ENCODE assay signal across 1 cellular context in the genomic region with DNA sequence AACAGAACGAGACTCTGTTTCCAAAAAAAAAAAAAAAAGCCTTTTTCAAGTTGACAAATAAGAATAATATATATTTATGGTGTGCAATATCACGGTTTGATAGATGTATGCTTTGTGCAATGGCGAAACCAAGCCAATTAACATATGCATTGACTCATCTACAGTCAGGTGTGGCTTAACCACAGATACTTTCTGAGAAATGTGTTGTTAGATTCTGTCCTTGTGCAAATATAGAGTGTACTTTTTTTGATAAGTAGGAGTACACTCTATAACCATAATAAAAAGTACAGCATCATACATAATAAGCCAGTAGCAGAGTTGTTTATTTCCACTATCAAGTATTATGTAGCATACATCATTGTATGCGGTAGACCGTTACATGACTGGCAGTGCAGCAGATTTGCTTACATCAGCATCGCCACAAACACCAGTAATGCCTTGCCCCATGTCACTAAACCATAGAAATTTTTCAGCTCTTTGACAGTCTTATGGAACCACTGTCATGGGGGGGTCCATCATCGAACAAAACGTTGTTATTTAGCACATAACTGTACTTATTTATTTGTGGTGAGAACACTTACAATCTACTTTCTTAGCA.
TF ChIP-seq lines count a peak whose summit lies in the region.

No MANE protein-coding gene starts in this region.

TF ChIP-seq in GM12878, 131 proteins besides CTCF, POLR2A, EP300 and RAD21:
- TF ChIP-seq IRF4 (IDR thresholded peaks at IDR 0.05; ENCODE audit: low read depth, low read length) = no peak
- no peak for TF ChIP-seq TAF1 (IDR thresholded peaks at IDR 0.05; ENCODE audit: borderline replicate concordance, low read depth, low read length)
- TF ChIP-seq MTA2 (IDR thresholded peaks at IDR 0.05; ENCODE audit: low read depth) = no peak
- peak; percentile 79 for TF ChIP-seq PKNOX1 (IDR thresholded peaks at IDR 0.05)
- no peak for TF ChIP-seq GATAD2B (conservative IDR thresholded peaks at IDR 0.05; ENCODE audit: low read depth)
- no peak for TF ChIP-seq ZBED1 (IDR thresholded peaks at IDR 0.05; ENCODE audit: borderline replicate concordance)
- TF ChIP-seq ZBTB4 (CRISPR knock-in tag; IDR thresholded peaks at IDR 0.05) = no peak
- no peak for TF ChIP-seq NFXL1 (IDR thresholded peaks at IDR 0.05; ENCODE audit: borderline replicate concordance)
- no peak for TF ChIP-seq RAD51 (IDR thresholded peaks at IDR 0.05)
- no peak for TF ChIP-seq BACH1 (IDR thresholded peaks at IDR 0.05; ENCODE audit: borderline replicate concordance)
- peak; percentile 31 for TF ChIP-seq RUNX3 (IDR thresholded peaks at IDR 0.05; ENCODE audit: low read length)
- TF ChIP-seq CREM (IDR thresholded peaks at IDR 0.05; ENCODE audit: low read depth) = no peak
- no peak for TF ChIP-seq CBX5 (IDR thresholded peaks at IDR 0.05; ENCODE audit: low read depth)
- TF ChIP-seq E4F1 (IDR thresholded peaks at IDR 0.05; ENCODE audit: borderline replicate concordance, partially characterized antibody) = no peak
- no peak for TF ChIP-seq JUND (IDR thresholded peaks at IDR 0.05; ENCODE audit: low read depth, low read length)
- peak; percentile 23; the same call in 1 of the 3 replicates for TF ChIP-seq POU2F2 (IDR thresholded peaks at IDR 0.05; ENCODE audit: borderline replicate concordance, low read depth, low read length)
- no peak for TF ChIP-seq SUPT20H (IDR thresholded peaks at IDR 0.05; ENCODE audit: borderline replicate concordance, control insufficient read depth, low read depth, low read length)
- no peak for TF ChIP-seq SMARCA5 (IDR thresholded peaks at IDR 0.05)
- TF ChIP-seq BCLAF1 (IDR thresholded peaks at IDR 0.05) = no peak
- TF ChIP-seq, protein P1, sequence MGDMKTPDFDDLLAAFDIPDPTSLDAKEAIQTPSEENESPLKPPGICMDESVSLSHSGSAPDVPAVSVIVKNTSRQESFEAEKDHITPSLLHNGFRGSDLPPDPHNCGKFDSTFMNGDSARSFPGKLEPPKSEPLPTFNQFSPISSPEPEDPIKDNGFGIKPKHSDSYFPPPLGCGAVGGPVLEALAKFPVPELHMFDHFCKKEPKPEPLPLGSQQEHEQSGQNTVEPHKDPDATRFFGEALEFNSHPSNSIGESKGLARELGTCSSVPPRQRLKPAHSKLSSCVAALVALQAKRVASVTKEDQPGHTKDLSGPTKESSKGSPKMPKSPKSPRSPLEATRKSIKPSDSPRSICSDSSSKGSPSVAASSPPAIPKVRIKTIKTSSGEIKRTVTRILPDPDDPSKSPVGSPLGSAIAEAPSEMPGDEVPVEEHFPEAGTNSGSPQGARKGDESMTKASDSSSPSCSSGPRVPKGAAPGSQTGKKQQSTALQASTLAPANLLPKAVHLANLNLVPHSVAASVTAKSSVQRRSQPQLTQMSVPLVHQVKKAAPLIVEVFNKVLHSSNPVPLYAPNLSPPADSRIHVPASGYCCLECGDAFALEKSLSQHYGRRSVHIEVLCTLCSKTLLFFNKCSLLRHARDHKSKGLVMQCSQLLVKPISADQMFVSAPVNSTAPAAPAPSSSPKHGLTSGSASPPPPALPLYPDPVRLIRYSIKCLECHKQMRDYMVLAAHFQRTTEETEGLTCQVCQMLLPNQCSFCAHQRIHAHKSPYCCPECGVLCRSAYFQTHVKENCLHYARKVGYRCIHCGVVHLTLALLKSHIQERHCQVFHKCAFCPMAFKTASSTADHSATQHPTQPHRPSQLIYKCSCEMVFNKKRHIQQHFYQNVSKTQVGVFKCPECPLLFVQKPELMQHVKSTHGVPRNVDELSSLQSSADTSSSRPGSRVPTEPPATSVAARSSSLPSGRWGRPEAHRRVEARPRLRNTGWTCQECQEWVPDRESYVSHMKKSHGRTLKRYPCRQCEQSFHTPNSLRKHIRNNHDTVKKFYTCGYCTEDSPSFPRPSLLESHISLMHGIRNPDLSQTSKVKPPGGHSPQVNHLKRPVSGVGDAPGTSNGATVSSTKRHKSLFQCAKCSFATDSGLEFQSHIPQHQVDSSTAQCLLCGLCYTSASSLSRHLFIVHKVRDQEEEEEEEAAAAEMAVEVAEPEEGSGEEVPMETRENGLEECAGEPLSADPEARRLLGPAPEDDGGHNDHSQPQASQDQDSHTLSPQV (IDR thresholded peaks at IDR 0.05) = no peak
- TF ChIP-seq LARP7 (IDR thresholded peaks at IDR 0.05) = no peak
- TF ChIP-seq ESRRA (IDR thresholded peaks at IDR 0.05; ENCODE audit: low read length) = no peak
- TF ChIP-seq RELA (IDR thresholded peaks at IDR 0.05; ENCODE audit: borderline replicate concordance, partially characterized antibody) = no peak
